20 cellular contexts compared by ENCODE assay signal in genomic region chr19:41548047-41548446, GRCh38. TPM values are rescaled to one million over a fixed set of nuclear protein-coding genes. Genes with fewer than 3 reads are reported as not detected.
A peak's percentile ranks its signal among the peaks of the same experiment; 100 is the strongest.
DNase-seq lines count a peak whose midpoint lies in the region; ATAC-seq and TF ChIP-seq lines count a peak whose summit lies in the region.
"Had no signal": no experiment of that assay in that cellular context is flagged by ENCODE, and none has a peak within 500 bp of the region (broad histone marks: within the 10 kb centered on the region; RNA-seq: fewer than 3 reads in every experiment).

No MANE protein-coding gene starts in this region.

- ATAC-seq in activated B cell treated with CpG ODN at 0.5 μM for 24 hours (ENCODE audit: low read depth) (no peak), GM19463 (IDR thresholded peaks at IDR 0.05; ENCODE audit: unreplicated experiment) (no peak)
- ATAC-seq: activated CD4-positive, CD25-positive, alpha-beta regulatory T cell treated with anti-CD3 and anti-CD28 coated beads, Interleukin-2, amount 50 U/mL, for 24 hours had no signal

- H3K36me3 ChIP-seq in A673 (ENCODE audit: insufficient read depth, low read length, poor library complexity, severe bottlenecking) = no peaks in the 10 kb centered on the region
- H3K36me3 ChIP-seq in BLaER1 treated with 17β-estradiol and CSF1 and Interleukin-3, amounts not matched to agents 10 nM and 100 nM = peaks cover 0 to 24% (median 0%) of the 10 kb centered on the region in 11 experiments; a peak in 7 of 22 replicates

- POLR2A ChIA-PET in A673 (lab: Charles Lee; ENCODE audit: low non-redundant PET) (no interaction called here), activated B cell treated with CpG ODN at 0.5 μM for 24 hours (lab: Charles Lee) (interaction anchor here (0.5 to 5.1 kb wide), 6 partner anchors 13 to 1605 kb away, joined by 3 to 72 read pairs (median 10); no protein-coding TSS in a partner anchor), GM10248 (lab: Yijun Ruan, JAX) (interaction anchor here (3.4 kb wide), 1 partner anchor 16 kb away, joined by 25 read pairs; no protein-coding TSS in a partner anchor)

- peak overlapping the region; percentile 88 to 99 (median 95) for H3K4me2 ChIP-seq in BLaER1 treated with 17β-estradiol and CSF1 and Interleukin-3, amounts not matched to agents 10 nM and 100 nM

- H3K4me3 Mint-ChIP-seq in activated B cell treated with CpG ODN at 0.5 μM for 24 hours (peak overlapping the region; percentile 28), immature natural killer cell (peak overlapping the region in 4 of 5 donors; percentile 25 to 64 (median 50))
- H3K4me3 Mint-ChIP-seq: type B pancreatic cell had no signal

- H3K9me3 Mint-ChIP-seq in activated B cell treated with CpG ODN at 0.5 μM for 24 hours = peaks cover 2% of the 10 kb centered on the region
- no peaks in the 10 kb centered on the region for H3K9me3 Mint-ChIP-seq in immature natural killer cell
- H3K9me3 Mint-ChIP-seq: CD14-positive monocyte, type B pancreatic cell had no signal

- no peaks in the 10 kb centered on the region for H4K20me1 ChIP-seq in BLaER1 treated with 17β-estradiol and CSF1 and Interleukin-3, amounts not matched to agents 10 nM and 100 nM

- H3K36me3 Mint-ChIP-seq in activated B cell treated with CpG ODN at 0.5 μM for 24 hours (ENCODE audit: low read depth) = peaks cover 16% of the 10 kb centered on the region
- H3K36me3 Mint-ChIP-seq in immature natural killer cell = peaks cover 17 to 24% (median 20%) of the 10 kb centered on the region in 3 donors
- H3K36me3 Mint-ChIP-seq: type B pancreatic cell had no signal

- BruUV-seq in A673 (replicated peaks; lab: Mats Ljungman, UMichigan) = no TSS peak

- H3K27me3 ChIP-seq in A673 (replicated peaks; ENCODE audit: insufficient read depth, low read depth, low read length, poor library complexity) = no peaks in the 10 kb centered on the region
- H3K27me3 ChIP-seq in BLaER1 treated with 17β-estradiol and CSF1 and Interleukin-3, amounts not matched to agents 10 nM and 100 nM = no peaks in the 10 kb centered on the region

- intact Hi-C loops in A673 (cut with micrococcal nuclease; ENCODE audit: unreplicated experiment) = no loop called here
- intact Hi-C loops in activated B cell treated with CpG ODN at 0.5 μM for 24 hours (cut with micrococcal nuclease) = loop anchor here (2.0 to 10.0 kb wide), 2 partner anchors 27 to 337 kb away; partner anchors contain the start of gene ARHGEF1

- H3K4me3 ChIP-seq in A673 (ENCODE audit: low read depth, low read length, poor library complexity, severe bottlenecking) = no peak overlapping the region
- peak overlapping the region in 8 of 10 experiments; percentile 28 to 95 (median 76); a peak in 8 of 20 replicates for H3K4me3 ChIP-seq in BLaER1 treated with 17β-estradiol and CSF1 and Interleukin-3, amounts not matched to agents 10 nM and 100 nM
- H3K4me3 ChIP-seq: coronary artery, skin epidermis had no signal

- H3K4me1 ChIP-seq in A673 (ENCODE audit: insufficient read depth, low read length, poor library complexity, severe bottlenecking) = peaks cover 23% of the 10 kb centered on the region
- peaks cover 51 to 75% (median 65%) of the 10 kb centered on the region in 10 experiments for H3K4me1 ChIP-seq in BLaER1 treated with 17β-estradiol and CSF1 and Interleukin-3, amounts not matched to agents 10 nM and 100 nM

- CTCF ChIA-PET in A673 (lab: Charles Lee) (interaction anchor here (1.8 kb wide), 1 partner anchor 15 kb away, joined by 6 read pairs; no protein-coding TSS in a partner anchor), activated B cell treated with CpG ODN at 0.5 μM for 24 hours (lab: Charles Lee) (interaction anchor here (0.7 to 5.2 kb wide), 10 partner anchors 10 to 99 kb away, joined by 3 to 60 read pairs (median 4); no protein-coding TSS in a partner anchor), GM10248 (lab: Yijun Ruan, JAX) (interaction anchor here (0.6 to 6.7 kb wide), 7 partner anchors 9 to 170 kb away, joined by 3 to 54 read pairs (median 18); no protein-coding TSS in a partner anchor)

- H3K27me3 Mint-ChIP-seq in activated B cell treated with CpG ODN at 0.5 μM for 24 hours (no peaks in the 10 kb centered on the region), immature natural killer cell (ENCODE audit: low read depth in 3 of 3) (peaks cover 10 to 19% (median 12%) of the 10 kb centered on the region in 3 donors)

- DNase-seq in A673 (ENCODE audit: low spot score) = no peak
- DNase-seq in activated B cell treated with CpG ODN at 0.5 μM for 24 hours = no peak
- DNase-seq in immature natural killer cell = no peak
- DNase-seq in NCI-H82 (lab: John Stamatoyannopoulos, UW) = no peak
- DNase-seq in UCSD-AML1 (lab: John Stamatoyannopoulos, UW; ENCODE audit: unreplicated experiment) = no peak
- DNase-seq in GM10248 (ENCODE audit: extremely low spot score) = no peak
- DNase-seq: erythroblast, KG1, left ventricle myocardium superior, NCI-H1105, NCI-H2171 treated with DMSO at 0.1 percent for 48 hours, posterior cingulate gyrus, RPMI8226 had no signal

- TF ChIP-seq CTCF in A673 (conservative IDR thresholded peaks at IDR 0.05; ENCODE audit: low read depth, low read length) = no peak
- no peak for TF ChIP-seq CTCF in activated B cell treated with CpG ODN at 0.5 μM for 24 hours (IDR thresholded peaks at IDR 0.05)
- no peak for TF ChIP-seq CTCF in GM10248 (IDR thresholded peaks at IDR 0.05; ENCODE audit: control extremely low read depth, extremely low read depth, low read depth, missing control alignments)

- peak overlapping the region; percentile 87 to 96 (median 89); a peak in 20 of 22 replicates for H3K9ac ChIP-seq in BLaER1 treated with 17β-estradiol and CSF1 and Interleukin-3, amounts not matched to agents 10 nM and 100 nM

- H3K27ac ChIP-seq in A673 (ENCODE audit: low read depth, low read length, poor library complexity, severe bottlenecking) = peak overlapping the region; percentile 56
- peak overlapping the region; percentile 82 to 99 (median 91); a peak in 21 of 22 replicates for H3K27ac ChIP-seq in BLaER1 treated with 17β-estradiol and CSF1 and Interleukin-3, amounts not matched to agents 10 nM and 100 nM

- peaks cover 91% of the 10 kb centered on the region for H3K4me1 Mint-ChIP-seq in activated B cell treated with CpG ODN at 0.5 μM for 24 hours
- peaks cover 69 to 79% of the 10 kb centered on the region in 2 donors for H3K4me1 Mint-ChIP-seq in immature natural killer cell

- H3K9me3 ChIP-seq in A673 (ENCODE audit: low read depth, low read length, poor library complexity, severe bottlenecking) = no peaks in the 10 kb centered on the region
- H3K9me3 ChIP-seq in BLaER1 treated with 17β-estradiol and CSF1 and Interleukin-3, amounts not matched to agents 10 nM and 100 nM (replicated peaks in 1 of 11) = no peaks in the 10 kb centered on the region; a peak in 1 of 22 replicates

- H3K27ac Mint-ChIP-seq in activated B cell treated with CpG ODN at 0.5 μM for 24 hours = peak overlapping the region; percentile 99
- H3K27ac Mint-ChIP-seq in immature natural killer cell = peak overlapping the region; percentile 51 to 99 (median 84)
- H3K27ac Mint-ChIP-seq: type B pancreatic cell had no signal

RNA-seq across cellular contexts. Expression of gene CEACAM21, which starts 27.9 kb away (rescaled TPM):
- total RNA-seq in A673 (2021) = 4.3 and 6.1 TPM in 2 replicates
- total RNA-seq in activated B cell treated with CpG ODN at 0.5 μM for 24 hours = 11.7 and 12.0 TPM in 2 replicates
- 10 to 100 TPM; 16.0 to 44.9 (median 43.7) TPM for polyA plus RNA-seq in immature natural killer cell
